ENCODE assay signal across 8 cellular contexts in genomic region chr5:43120720-43121564, GRCh38. TPM values are rescaled to one million over a fixed set of nuclear protein-coding genes. Genes with fewer than 3 reads are reported as not detected.
DNase-seq lines count a peak whose midpoint lies in the region; ATAC-seq and TF ChIP-seq lines count a peak whose summit lies in the region.

ZNF131 (plus strand) TSS chr5:43120914; CDS start chr5:43122054, 1,140 bp downstream.

- peaks cover 45% of the 10 kb centered on the region for H3K4me1 Mint-ChIP-seq in activated CD4-positive, alpha-beta T cell treated with anti-CD3 and anti-CD28 coated beads, Interleukin-2, amount 10 ng/mL, durations not matched to agents 7 days and 5 days

- no peaks in the 10 kb centered on the region for H3K9me3 Mint-ChIP-seq in activated CD4-positive, alpha-beta T cell treated with anti-CD3 and anti-CD28 coated beads, Interleukin-2, amount 10 ng/mL, durations not matched to agents 7 days and 5 days

- POLR2A ChIA-PET in BJ (lab: Charles Lee) = interaction anchor here (0.6 to 1.0 kb wide), 5 partner anchors 42 to 192 kb away, joined by 3 to 17 read pairs (median 3); partner anchors contain the start of gene HMGCS1
- POLR2A ChIA-PET in activated CD4-positive, alpha-beta T cell treated with anti-CD3 and anti-CD28 coated beads, Interleukin-2, amount 10 ng/mL, durations not matched to agents 7 days and 5 days (lab: Charles Lee) = interaction anchor here (0.5 to 1.6 kb wide), 14 partner anchors 12 to 415 kb away, joined by 3 to 13 read pairs (median 4); partner anchors contain the start of genes HMGCS1 and TMEM267

- H3K27me3 Mint-ChIP-seq in activated CD4-positive, alpha-beta T cell treated with anti-CD3 and anti-CD28 coated beads, Interleukin-2, amount 10 ng/mL, durations not matched to agents 7 days and 5 days = no peaks in the 10 kb centered on the region

- no peaks in the 10 kb centered on the region for H3K36me3 ChIP-seq in BJ (ENCODE audit: control insufficient read depth, insufficient read depth, low read length)

- no peaks in the 10 kb centered on the region for H3K27me3 ChIP-seq in BJ (ENCODE audit: control insufficient read depth, insufficient read depth, low read length)

- ATAC-seq in GM19324 (IDR thresholded peaks at IDR 0.05; ENCODE audit: low FRiP score, unreplicated experiment) = peak; percentile 99
- ATAC-seq in HG03469 (IDR thresholded peaks at IDR 0.05; ENCODE audit: unreplicated experiment) = peak; percentile 92
- ATAC-seq in left lobe of liver = peak; percentile 91

- DNase-seq in BJ (ENCODE audit: low read depth) (peak; percentile 79), NCI-H526 treated with DMSO at 0.1 percent for 48 hours (lab: John Stamatoyannopoulos, UW) (peak; percentile 97), cortex of kidney (lab: John Stamatoyannopoulos, UW) (peak; percentile 98), left lobe of liver (ENCODE audit: low spot score) (peak; percentile 98)
- DNase-seq in activated CD4-positive, alpha-beta T cell treated with anti-CD3 and anti-CD28 coated beads, Interleukin-2, amount 10 ng/mL, durations not matched to agents 7 days and 5 days = peak; percentile 96
- peak; percentile 95 for DNase-seq in stimulated activated CD4-positive, alpha-beta T cell treated with anti-CD3 and anti-CD28 coated beads, Interleukin-2, amount 100 ng/mL, for 4 hours (ENCODE audit: low read depth)

- peak within 1 kb of the TSS; percentile 81 for H3K4me3 ChIP-seq in BJ (ENCODE audit: low read depth, low read length)

- peak within 1 kb of the TSS; percentile 91 for H3K4me3 Mint-ChIP-seq in activated CD4-positive, alpha-beta T cell treated with anti-CD3 and anti-CD28 coated beads, Interleukin-2, amount 10 ng/mL, durations not matched to agents 7 days and 5 days

- no peak for TF ChIP-seq CTCF in BJ (IDR thresholded peaks at IDR 0.05; ENCODE audit: insufficient read depth, low read depth, low read length)

- H3K36me3 Mint-ChIP-seq in activated CD4-positive, alpha-beta T cell treated with anti-CD3 and anti-CD28 coated beads, Interleukin-2, amount 10 ng/mL, durations not matched to agents 7 days and 5 days (ENCODE audit: low read depth) = peaks cover 33% of the 10 kb centered on the region

- CTCF ChIA-PET in BJ (lab: Yijun Ruan, JAX) = interaction anchor here (1.0 to 4.9 kb wide), 11 partner anchors 10 to 363 kb away, joined by 3 to 22 read pairs (median 3); partner anchors contain the start of gene TMEM267
- CTCF ChIA-PET in activated CD4-positive, alpha-beta T cell treated with anti-CD3 and anti-CD28 coated beads, Interleukin-2, amount 10 ng/mL, durations not matched to agents 7 days and 5 days (lab: Charles Lee) = interaction anchor here (0.6 to 16.2 kb wide), 16 partner anchors 11 to 364 kb away, joined by 3 to 166 read pairs (median 4); partner anchors contain the start of gene TMEM267

- H3K27ac Mint-ChIP-seq in activated CD4-positive, alpha-beta T cell treated with anti-CD3 and anti-CD28 coated beads, Interleukin-2, amount 10 ng/mL, durations not matched to agents 7 days and 5 days = peak within 1 kb of the TSS; percentile 95

RNA-seq across cellular contexts. Expression of gene ZNF131, which starts in this region (rescaled TPM):
- polyA plus RNA-seq in BJ (2011; rRNA removed) = 23.3 and 33.3 TPM in 2 replicates
- 20.8 and 22.1 TPM in 2 replicates for polyA minus RNA-seq in BJ (2011; rRNA and poly(A)+ RNA removed)
- 10 to 100 TPM; 48.4 to 50.8 TPM for total RNA-seq in activated CD4-positive, alpha-beta T cell treated with anti-CD3 and anti-CD28 coated beads, Interleukin-2, amount 10 ng/mL, durations not matched to agents 7 days and 5 days
- total RNA-seq in left lobe of liver = 12.4 TPM

Comparison
In these comparisons a context has a peak if more than half of its experiments do, and no peak if none do; other contexts are left out.
1. Peak in every context shown above with its lines: DNase-seq, ATAC-seq and H3K4me3 ChIP-seq.